ENCODE assay signal across 9 cellular contexts in genomic region chr21:31117046-31117916, GRCh38.
DNase-seq lines count a peak whose midpoint lies in the region; ATAC-seq, FAIRE-seq and TF ChIP-seq lines count a peak whose summit lies in the region.
"Had no signal": no experiment of that assay in that cellular context is flagged by ENCODE, and none has a peak within 500 bp of the region (broad histone marks: within the 10 kb centered on the region; RNA-seq: fewer than 3 reads in every experiment).

No MANE protein-coding gene starts in this region.

- H3K9me3 ChIP-seq in keratinocyte (ENCODE audit: control insufficient read depth, low read depth, low read length) = no peaks in the 10 kb centered on the region

- H2AFZ ChIP-seq in keratinocyte (ENCODE audit: control insufficient read depth, low read length) = no peak overlapping the region

- no peak overlapping the region for H3K4me3 Mint-ChIP-seq in HFFc6

- H3K4me3 ChIP-seq in AG10803 (ENCODE audit: low read length) (no peak overlapping the region), keratinocyte (ENCODE audit: control insufficient read depth in 2 of 3, extremely low read depth in 1 of 3, insufficient read depth in 2 of 3, low read depth in 1 of 3, low read length in 3 of 3) (no peak overlapping the region)
- H3K4me3 ChIP-seq: GM12878 had no signal

- peaks cover 3% of the 10 kb centered on the region for H3K27me3 Mint-ChIP-seq in HFFc6 (ENCODE audit: insufficient read depth)

- dilution Hi-C loops in keratinocyte (cut with MboI; ENCODE audit: extremely low pct_ligation_motif_present, low sequenced_read_pairs) = no loop called here

- TF ChIP-seq CTCF in AG10803 (conservative IDR thresholded peaks at IDR 0.05; ENCODE audit: low read length) (peak; percentile 13; the same call in 1 of the 2 replicates), HFFc6 (IDR thresholded peaks at IDR 0.05) (no peak), keratinocyte (optimal IDR thresholded peaks at IDR 0.05 in 1 of 3, IDR thresholded peaks at IDR 0.05 in 1 of 3, conservative IDR thresholded peaks at IDR 0.05 in 1 of 3; ENCODE audit: extremely low read depth in 1 of 3, insufficient read depth in 2 of 3, low read length in 3 of 3) (peak in 1 of 3 experiments; percentile 17)

- H3K27ac Mint-ChIP-seq in HFFc6 = no peak overlapping the region
- H3K27ac Mint-ChIP-seq in activated naive CD4-positive, alpha-beta T cell treated with anti-CD3 and anti-CD28 coated beads, Interleukin-2, amount 50 U/mL, for 72 hours = peak overlapping the region in 1 of 2 donors; percentile 77

- H3K79me2 ChIP-seq in keratinocyte (ENCODE audit: control insufficient read depth, insufficient read depth, low read length) = no peaks in the 10 kb centered on the region

- H4K20me1 ChIP-seq in keratinocyte (ENCODE audit: control insufficient read depth, extremely low read depth, insufficient read depth, low read length) = no peaks in the 10 kb centered on the region

- peak; percentile 68 for DNase-seq in AG10803 (ENCODE audit: low read depth)
- DNase-seq in HFFc6 = peak; percentile 27
- DNase-seq in activated naive CD4-positive, alpha-beta T cell treated with anti-CD3 and anti-CD28 coated beads, Interleukin-2, amount 50 U/mL, for 72 hours (ENCODE audit: low spot score in 2 of 2) = no peak
- no peak for DNase-seq in keratinocyte (ENCODE audit: low read depth, low spot score)
- no peak for DNase-seq in activated effector memory CD4-positive, alpha-beta T cell treated with Interleukin-2 at 50 U/mL for 16 hours
- DNase-seq in COR-L47 (lab: John Stamatoyannopoulos, UW) = no peak
- DNase-seq in putamen (ENCODE audit: low spot score) = no peak
- DNase-seq in DMS114 treated with DMSO at 0.1 percent for 48 hours (lab: John Stamatoyannopoulos, UW; ENCODE audit: unreplicated experiment) = no peak

- H3K4me2 ChIP-seq in keratinocyte (ENCODE audit: control insufficient read depth, extremely low read depth, insufficient read depth, low read depth, low read length) = peak overlapping the region; percentile 23

- no peak overlapping the region for H3K27ac ChIP-seq in keratinocyte (ENCODE audit: control insufficient read depth, insufficient read depth, low read length)

- no peaks in the 10 kb centered on the region for H3K36me3 Mint-ChIP-seq in HFFc6 (ENCODE audit: low read depth)
- peaks cover 20 to 29% of the 10 kb centered on the region in 2 donors for H3K36me3 Mint-ChIP-seq in activated naive CD4-positive, alpha-beta T cell treated with anti-CD3 and anti-CD28 coated beads, Interleukin-2, amount 50 U/mL, for 72 hours

- H3K9ac ChIP-seq in keratinocyte (ENCODE audit: control insufficient read depth, extremely low read depth, insufficient read depth, low read length) = no peak overlapping the region

- peaks cover 3 to 4% of the 10 kb centered on the region in 2 experiments for H3K36me3 ChIP-seq in keratinocyte (ENCODE audit: control insufficient read depth in 2 of 2, extremely low read depth in 1 of 2, insufficient read depth in 2 of 2, low read length in 2 of 2)

- peaks cover 8% of the 10 kb centered on the region; the same call in 1 of the 2 replicates for H3K9me3 Mint-ChIP-seq in HFFc6
- H3K9me3 Mint-ChIP-seq in activated naive CD4-positive, alpha-beta T cell treated with anti-CD3 and anti-CD28 coated beads, Interleukin-2, amount 50 U/mL, for 72 hours = no peaks in the 10 kb centered on the region

- peaks cover 8% of the 10 kb centered on the region; the same call in 1 of the 2 replicates for H3K4me1 Mint-ChIP-seq in HFFc6 (ENCODE audit: low read depth)

- H3K27me3 ChIP-seq in keratinocyte (ENCODE audit: control insufficient read depth, extremely low read depth, insufficient read depth, low read length) = no peaks in the 10 kb centered on the region

- FAIRE-seq in keratinocyte (lab: Jason Lieb, UNC) = peak; percentile 90
- FAIRE-seq: GM12878 had no signal

- ATAC-seq in activated naive CD4-positive, alpha-beta T cell treated with anti-CD3 and anti-CD28 coated beads, Interleukin-2, amount 50 U/mL, for 72 hours = peak; percentile 81 to 85
- ATAC-seq: GM12878 had no signal

- peaks cover 12% of the 10 kb centered on the region for H3K4me1 ChIP-seq in keratinocyte (ENCODE audit: control insufficient read depth, extremely low read depth, insufficient read depth, low read length)

- no peaks in the 10 kb centered on the region for H3K9me1 ChIP-seq in keratinocyte (ENCODE audit: control insufficient read depth, extremely low read depth, insufficient read depth, low read length)

Comparison
In these comparisons a context has a peak if more than half of its experiments do, and no peak if none do; other contexts are left out.
1. DNase-seq: peak in AG10803 (single experiment) and HFFc6 (single experiment); none in activated naive CD4-positive, alpha-beta T cell treated with anti-CD3 and anti-CD28 coated beads, Interleukin-2, amount 50 U/mL, for 72 hours (0 of 2), keratinocyte (single experiment), activated effector memory CD4-positive, alpha-beta T cell treated with Interleukin-2 at 50 U/mL for 16 hours (single experiment), COR-L47 (single experiment), putamen (single experiment) and DMS114 treated with DMSO at 0.1 percent for 48 hours (single experiment).